Comparison of ENCODE assay signal across 13 cellular contexts in the genomic region with DNA sequence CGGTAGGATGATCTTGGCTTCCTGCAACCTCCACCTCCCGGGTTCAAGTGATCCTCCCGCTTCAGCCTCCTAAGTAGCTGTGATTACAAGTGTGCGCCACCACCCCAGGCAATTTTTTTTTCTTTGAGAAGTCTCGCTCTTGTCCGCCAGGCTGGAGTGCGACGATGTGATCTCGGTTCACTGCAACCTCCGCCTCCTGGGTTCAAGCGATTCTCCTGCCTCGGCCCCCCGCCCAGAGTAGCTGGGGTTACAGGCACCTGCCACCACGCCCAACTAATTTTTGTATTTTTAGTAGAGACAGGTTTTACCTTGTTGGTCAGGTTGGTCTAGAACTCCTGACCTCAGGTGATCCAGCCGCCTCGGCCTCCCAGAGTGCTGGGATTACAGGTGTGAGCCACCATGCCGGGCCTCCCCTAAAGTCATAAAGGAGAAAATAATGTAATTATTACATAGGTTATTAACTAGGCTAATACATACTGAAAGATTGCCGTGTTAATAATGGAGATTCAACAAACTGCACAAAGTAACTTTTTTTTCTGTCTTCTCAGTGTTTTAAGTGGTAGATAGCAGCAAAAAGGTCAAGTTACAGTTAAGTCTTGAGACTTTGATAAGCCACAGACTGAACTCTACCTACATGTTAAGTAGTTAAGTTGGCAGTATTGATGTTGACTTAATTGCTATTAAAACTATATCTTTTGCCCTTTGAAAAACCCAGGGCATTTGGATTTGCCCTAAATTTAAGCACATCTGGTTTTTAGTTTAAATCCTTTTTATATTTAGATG. TPM values are rescaled to one million over a fixed set of nuclear protein-coding genes. Genes with fewer than 3 reads are reported as not detected.
DNase-seq lines count a peak whose midpoint lies in the region; ATAC-seq and TF ChIP-seq lines count a peak whose summit lies in the region.
"Had no signal": no experiment of that assay in that cellular context is flagged by ENCODE, and none has a peak within 500 bp of the region (broad histone marks: within the 10 kb centered on the region; RNA-seq: fewer than 3 reads in every experiment).

No MANE protein-coding gene starts in this region.

- peaks cover 27% of the 10 kb centered on the region for H3K4me1 ChIP-seq in cardiac muscle cell (ENCODE audit: low read depth)
- peaks cover 0 to 53% of the 10 kb centered on the region in 2 donors for H3K4me1 ChIP-seq in right atrium auricular region

- CTCF ChIA-PET in activated CD8-positive, alpha-beta T cell treated with anti-CD3 and anti-CD28 coated beads for 36 hours (lab: Charles Lee): interaction anchor here (1.0 to 1.3 kb wide), 2 partner anchors 9 to 59 kb away, joined by 3 read pairs; no protein-coding TSS in a partner anchor

- H3K36me3 ChIP-seq in cardiac muscle cell (peaks cover 4% of the 10 kb centered on the region), right atrium auricular region (no peaks in the 10 kb centered on the region)
- H3K36me3 ChIP-seq: prostate gland had no signal

- H3K9me3 Mint-ChIP-seq in activated CD8-positive, alpha-beta T cell treated with anti-CD3 and anti-CD28 coated beads for 36 hours: no peaks in the 10 kb centered on the region
- H3K9me3 Mint-ChIP-seq in immature natural killer cell: no peaks in the 10 kb centered on the region

- H3K27me3 ChIP-seq in cardiac muscle cell (no peaks in the 10 kb centered on the region), right atrium auricular region (no peaks in the 10 kb centered on the region)
- H3K27me3 ChIP-seq: adrenal gland had no signal

- no peak for TF ChIP-seq CTCF in cardiac muscle cell (IDR thresholded peaks at IDR 0.05; ENCODE audit: low read depth, low read length)
- TF ChIP-seq CTCF in right atrium auricular region (IDR thresholded peaks at IDR 0.05): no peak
- no peak for TF ChIP-seq CTCF in activated CD8-positive, alpha-beta T cell treated with anti-CD3 and anti-CD28 coated beads for 36 hours (IDR thresholded peaks at IDR 0.05)

- peaks cover 50% of the 10 kb centered on the region for H3K36me3 Mint-ChIP-seq in activated CD8-positive, alpha-beta T cell treated with anti-CD3 and anti-CD28 coated beads for 36 hours (ENCODE audit: low read depth)
- peaks cover 0 to 4% (median 0%) of the 10 kb centered on the region in 3 donors for H3K36me3 Mint-ChIP-seq in immature natural killer cell

- intact Hi-C loops in activated CD8-positive, alpha-beta T cell treated with anti-CD3 and anti-CD28 coated beads for 36 hours (cut with micrococcal nuclease): no loop called here

- POLR2A ChIA-PET in activated CD8-positive, alpha-beta T cell treated with anti-CD3 and anti-CD28 coated beads for 36 hours (lab: Charles Lee): interaction anchor here (0.7 to 3.3 kb wide), 3 partner anchors 9 to 51 kb away, joined by 3 to 17 read pairs (median 3); no protein-coding TSS in a partner anchor

- H3K9me3 ChIP-seq in cardiac muscle cell (ENCODE audit: low read depth): no peaks in the 10 kb centered on the region
- no peaks in the 10 kb centered on the region for H3K9me3 ChIP-seq in right atrium auricular region
- H3K9me3 ChIP-seq: adrenal gland, prostate gland had no signal

- H3K4me3 ChIP-seq in cardiac muscle cell (peak overlapping the region; percentile 2), right atrium auricular region (no peak overlapping the region)
- H3K4me3 ChIP-seq: adrenal gland, prostate gland had no signal

- peak overlapping the region; percentile 54 for H3K4me3 Mint-ChIP-seq in activated CD8-positive, alpha-beta T cell treated with anti-CD3 and anti-CD28 coated beads for 36 hours
- peak overlapping the region; percentile 13 to 50 (median 33) for H3K4me3 Mint-ChIP-seq in immature natural killer cell

- no peak for ATAC-seq in activated CD8-positive, alpha-beta T cell treated with anti-CD3 and anti-CD28 coated beads for 36 hours
- ATAC-seq in GM18867 (IDR thresholded peaks at IDR 0.05; ENCODE audit: unreplicated experiment): no peak

- H3K27ac ChIP-seq in cardiac muscle cell (peak overlapping the region; percentile 5), right atrium auricular region (no peak overlapping the region)
- H3K27ac ChIP-seq: epithelial cell of prostate, prostate gland had no signal

- DNase-seq in cardiac muscle cell (ENCODE audit: low read depth in 1 of 2, low spot score in 1 of 2) (no peak), right atrium auricular region (ENCODE audit: low spot score) (no peak), immature natural killer cell (no peak), NCI-H345 treated with DMSO at 0.1 percent for 48 hours (lab: John Stamatoyannopoulos, UW; ENCODE audit: unreplicated experiment) (no peak), NCI-H1930 (lab: John Stamatoyannopoulos, UW) (no peak), CD1c-positive myeloid dendritic cell (ENCODE audit: extremely low spot score) (no peak)
- DNase-seq in activated CD8-positive, alpha-beta T cell treated with anti-CD3 and anti-CD28 coated beads for 36 hours: no peak
- DNase-seq: adrenal gland, kidney glomerular epithelial cell, T1000 had no signal

- H3K27me3 Mint-ChIP-seq in activated CD8-positive, alpha-beta T cell treated with anti-CD3 and anti-CD28 coated beads for 36 hours: no peaks in the 10 kb centered on the region
- H3K27me3 Mint-ChIP-seq in immature natural killer cell (ENCODE audit: low read depth in 3 of 3): peaks cover 16 to 27% (median 17%) of the 10 kb centered on the region in 3 donors

- H3K27ac Mint-ChIP-seq in activated CD8-positive, alpha-beta T cell treated with anti-CD3 and anti-CD28 coated beads for 36 hours: peak overlapping the region; percentile 61
- peak overlapping the region; percentile 2 to 78 (median 48) for H3K27ac Mint-ChIP-seq in immature natural killer cell

- H3K4me1 Mint-ChIP-seq in activated CD8-positive, alpha-beta T cell treated with anti-CD3 and anti-CD28 coated beads for 36 hours (ENCODE audit: low read depth): peaks cover 39% of the 10 kb centered on the region
- H3K4me1 Mint-ChIP-seq in immature natural killer cell: peaks cover 55 to 74% of the 10 kb centered on the region in 2 donors

RNA-seq across cellular contexts. Expression of gene CAPRIN1, which starts 3.9 kb away (rescaled TPM):
- total RNA-seq in cardiac muscle cell (249 and 286 TPM in 2 replicates), right atrium auricular region (100 to 1,000 TPM in 1 of 2 donors, 10 to 100 TPM in 1; 80.1 to 102 TPM)
- polyA plus RNA-seq in cardiac muscle cell (120 and 163 TPM in 2 replicates), immature natural killer cell (10 to 100 TPM; 27.8 to 71.2 (median 43.3) TPM)
- 100 to 1,000 TPM; 297 to 328 TPM for total RNA-seq in activated CD8-positive, alpha-beta T cell treated with anti-CD3 and anti-CD28 coated beads for 36 hours

RNA-seq across cellular contexts. Expression of gene NAT10, which starts 50.0 kb away (rescaled TPM):
- total RNA-seq in cardiac muscle cell (19.2 and 23.6 TPM in 2 replicates), right atrium auricular region (10 to 100 TPM; 13.3 to 16.0 TPM)
- polyA plus RNA-seq in cardiac muscle cell (19.4 and 28.0 TPM in 2 replicates), immature natural killer cell (10 to 100 TPM in 2 of 3 donors, 1 to 10 TPM in 1; 7.7 to 31.8 (median 16.8) TPM)
- 100 to 1,000 TPM; 129 to 137 TPM for total RNA-seq in activated CD8-positive, alpha-beta T cell treated with anti-CD3 and anti-CD28 coated beads for 36 hours
